Comparison of ENCODE assay signal across 25 cellular contexts in genomic region chr2:181772334-181772733, GRCh38.
"Had no signal": no experiment of that assay in that cellular context is flagged by ENCODE, and none has a peak within 500 bp of the region (broad histone marks: within the 10 kb centered on the region; RNA-seq: fewer than 3 reads in every experiment).

No MANE protein-coding gene starts in this region.

- DNase-seq: hippocampal formation; lower lobe of right lung; mammary epithelial cell; mesenchymal stem cell; naive thymus-derived CD8-positive, alpha-beta T cell; nephron progenitor cell; occipital lobe; psoas muscle; stimulated activated CD4-positive, alpha-beta T cell treated with anti-CD3 and anti-CD28 coated beads, Interleukin-12 subunit alpha, Interleukin-12 subunit beta, amount 100 ng/mL, for 4 hours; stimulated activated CD4-positive, alpha-beta T cell treated with anti-CD3 and anti-CD28 coated beads, Interleukin-15, amount 100 ng/mL, for 24 hours; stimulated activated CD4-positive, alpha-beta T cell treated with anti-CD3 and anti-CD28 coated beads, Interleukin-2, amount 100 ng/mL, for 24 hours; stimulated activated CD4-positive, alpha-beta T cell treated with anti-CD3 and anti-CD28 coated beads, Interleukin-4, amount 100 ng/mL, for 1 hour; stimulated activated naive CD4-positive, alpha-beta T cell; tibial artery; trophoblast cell; upper lobe of right lung had no signal

- H3K27ac ChIP-seq: lower lobe of right lung, neural progenitor cell, neutrophil, parathyroid adenoma, psoas muscle, suprapubic skin, thoracic aorta, tibial artery, upper lobe of right lung had no signal

- FAIRE-seq: urothelium cell line had no signal

- H3K27ac Mint-ChIP-seq: naive thymus-derived CD8-positive, alpha-beta T cell; nephron progenitor cell; neural progenitor cell; stimulated activated naive CD8-positive, alpha-beta T cell treated with anti-CD3 and anti-CD28 coated beads, Interleukin-15, Interleukin-2, amounts not matched to agents 100 ng/mL and 50 ng/mL, for 24 hours had no signal

- ATAC-seq: lower lobe of right lung; naive thymus-derived CD8-positive, alpha-beta T cell; psoas muscle; sciatic nerve; upper lobe of right lung had no signal

- H3K4me1 Mint-ChIP-seq: nephron progenitor cell, neural progenitor cell had no signal

- H3K4me2 ChIP-seq: neural progenitor cell had no signal

- H3K36me3 Mint-ChIP-seq: naive thymus-derived CD8-positive, alpha-beta T cell; neural progenitor cell had no signal

- H3K4me3 Mint-ChIP-seq: naive thymus-derived CD8-positive, alpha-beta T cell; nephron progenitor cell; neural progenitor cell; stimulated activated naive CD8-positive, alpha-beta T cell treated with anti-CD3 and anti-CD28 coated beads, Interleukin-15, Interleukin-2, amounts not matched to agents 100 ng/mL and 50 ng/mL, for 24 hours had no signal

- H3K27me3 ChIP-seq: neural progenitor cell, neutrophil, suprapubic skin, tibial artery, upper lobe of right lung had no signal

- H3K4me1 ChIP-seq: lower lobe of right lung, neural progenitor cell, parathyroid adenoma, psoas muscle, tibial artery, upper lobe of right lung had no signal

- H2AFZ ChIP-seq: neural progenitor cell, parathyroid adenoma had no signal

- H3K9me3 ChIP-seq: lower lobe of right lung, neutrophil, psoas muscle, suprapubic skin, thoracic aorta, tibial artery, upper lobe of right lung had no signal

- H3K4me3 ChIP-seq: lower lobe of right lung, neural progenitor cell, psoas muscle, skin epidermis, suprapubic skin, thoracic aorta, tibial artery, upper lobe of right lung had no signal

- H3K79me2 ChIP-seq: parathyroid adenoma had no signal

- H3K36me3 ChIP-seq: lower lobe of right lung, neural progenitor cell, neutrophil, suprapubic skin, thoracic aorta, tibial artery, upper lobe of right lung had no signal

- H3K9ac ChIP-seq: neural progenitor cell, parathyroid adenoma had no signal
